16 cellular contexts compared by ENCODE assay signal in genomic region chr2:207042155-207042554, GRCh38.
A peak's percentile ranks its signal among the peaks of the same experiment; 100 is the strongest.
DNase-seq lines count a peak whose midpoint lies in the region; ATAC-seq and TF ChIP-seq lines count a peak whose summit lies in the region.
"Had no signal": no experiment of that assay in that cellular context is flagged by ENCODE, and none has a peak within 500 bp of the region (broad histone marks: within the 10 kb centered on the region; RNA-seq: fewer than 3 reads in every experiment).

No MANE protein-coding gene starts in this region.

- peak overlapping the region; percentile 56 for H3K4me3 ChIP-seq in GM23248
- peak overlapping the region in 1 of 2 donors; percentile 54 for H3K4me3 ChIP-seq in ascending aorta
- H3K4me3 ChIP-seq in gastroesophageal sphincter, result peak overlapping the region; percentile 10 to 35
- no peak overlapping the region for H3K4me3 ChIP-seq in lower lobe of right lung
- H3K4me3 ChIP-seq in CD8-positive, alpha-beta T cell (ENCODE audit: low read depth, low read length), result no peak overlapping the region

- ATAC-seq in gastroesophageal sphincter (no peak), lower lobe of right lung (no peak)
- ATAC-seq in stimulated activated naive B cell treated with anti-CD40 and anti-IgM and Interleukin-4, amounts not matched to agents 10 μg/mL and 1 μg/mL and 100 μg/mL, for 72 hours (replicated peaks), result no peak
- no peak for ATAC-seq in CD8-positive, alpha-beta T cell
- ATAC-seq: activated CD4-positive, alpha-beta T cell treated with anti-CD3 and anti-CD28 coated beads for 36 hours; stimulated activated naive CD8-positive, alpha-beta T cell treated with anti-CD3 and anti-CD28 coated beads, Interleukin-15, Interleukin-2, amounts not matched to agents 100 U/mL and 50 U/mL, for 24 hours had no signal

- peak overlapping the region; percentile 36 for H3K9ac ChIP-seq in GM23248

- H2AFZ ChIP-seq in GM23248, result peak overlapping the region; percentile 72

- H3K4me1 ChIP-seq in GM23248 (ENCODE audit: insufficient read depth), result peaks cover 18% of the 10 kb centered on the region
- peaks cover 0 to 24% of the 10 kb centered on the region in 2 donors for H3K4me1 ChIP-seq in ascending aorta
- peaks cover 0 to 31% (median 4%) of the 10 kb centered on the region in 3 donors for H3K4me1 ChIP-seq in gastroesophageal sphincter
- peaks cover 7% of the 10 kb centered on the region for H3K4me1 ChIP-seq in lower lobe of right lung
- peaks cover 6% of the 10 kb centered on the region for H3K4me1 ChIP-seq in CD8-positive, alpha-beta T cell (ENCODE audit: insufficient read depth, low read length)

- no peaks in the 10 kb centered on the region for H3K9me2 ChIP-seq in GM23248 (ENCODE audit: insufficient read depth)

- H4K20me1 ChIP-seq in GM23248 (ENCODE audit: insufficient read depth), result no peaks in the 10 kb centered on the region

- H3K4me1 Mint-ChIP-seq in stimulated activated naive B cell treated with anti-CD40 and anti-IgM and Interleukin-4, amounts not matched to agents 10 μg/mL and 1 μg/mL and 100 μg/mL, for 72 hours, result peaks cover 10 to 14% of the 10 kb centered on the region in 2 donors
- H3K4me1 Mint-ChIP-seq in CD8-positive, alpha-beta T cell (ENCODE audit: low read depth), result peaks cover 8% of the 10 kb centered on the region
- peaks cover 14% of the 10 kb centered on the region for H3K4me1 Mint-ChIP-seq in activated T-helper 1 cell treated with anti-CD3 and anti-CD28 coated beads, Interleukin-12 subunit alpha, Interleukin-12 subunit beta, Interleukin-2, Interleukin-4 antibody, amounts not matched to agents 30 ng/mL and 10 ng/mL and 1 ng/mL, durations not matched to agents 14 hours and 24 hours and 36 hours (ENCODE audit: low read depth)

- no peaks in the 10 kb centered on the region for H3K36me3 Mint-ChIP-seq in stimulated activated naive B cell treated with anti-CD40 and anti-IgM and Interleukin-4, amounts not matched to agents 10 μg/mL and 1 μg/mL and 100 μg/mL, for 72 hours
- no peaks in the 10 kb centered on the region for H3K36me3 Mint-ChIP-seq in CD8-positive, alpha-beta T cell
- H3K36me3 Mint-ChIP-seq in activated T-helper 1 cell treated with anti-CD3 and anti-CD28 coated beads, Interleukin-12 subunit alpha, Interleukin-12 subunit beta, Interleukin-2, Interleukin-4 antibody, amounts not matched to agents 30 ng/mL and 10 ng/mL and 1 ng/mL, durations not matched to agents 14 hours and 24 hours and 36 hours (ENCODE audit: low read depth), result no peaks in the 10 kb centered on the region
- H3K36me3 Mint-ChIP-seq: activated naive CD4-positive, alpha-beta T cell treated with anti-CD3 and anti-CD28 coated beads, Interleukin-2, amount 10 ng/mL, durations not matched to agents 7 days and 5 days had no signal

- intact Hi-C loops in ascending aorta (cut with DNase I), result loop anchor here (1.0 to 5.0 kb wide), 2 partner anchors 124 to 215 kb away; no protein-coding TSS in a partner anchor
- intact Hi-C loops in lower lobe of right lung (cut with DNase I), result no loop called here
- intact Hi-C loops in CD8-positive, alpha-beta T cell (cut with DNase I, micrococcal nuclease), result no loop called here
- intact Hi-C loops in activated T-helper 1 cell treated with anti-CD3 and anti-CD28 coated beads, Interleukin-12 subunit alpha, Interleukin-12 subunit beta, Interleukin-2, Interleukin-4 antibody, amounts not matched to agents 30 ng/mL and 10 ng/mL and 1 ng/mL, durations not matched to agents 14 hours and 24 hours and 36 hours (cut with micrococcal nuclease), result loop anchor here (10.0 kb wide), 1 partner anchor 237 kb away; no protein-coding TSS in a partner anchor

- POLR2A ChIA-PET in CD8-positive, alpha-beta T cell (lab: Charles Lee), result no interaction called here

- no peaks in the 10 kb centered on the region for H3F3A ChIP-seq in GM23248 (ENCODE audit: insufficient read depth)

- CTCF ChIA-PET in CD8-positive, alpha-beta T cell (lab: Charles Lee), result no interaction called here

- H3K27me3 ChIP-seq in GM23248 (replicated peaks; ENCODE audit: insufficient read depth), result no peaks in the 10 kb centered on the region
- no peaks in the 10 kb centered on the region for H3K27me3 ChIP-seq in ascending aorta
- no peaks in the 10 kb centered on the region for H3K27me3 ChIP-seq in gastroesophageal sphincter
- no peaks in the 10 kb centered on the region for H3K27me3 ChIP-seq in lower lobe of right lung (ENCODE audit: low read depth)
- no peaks in the 10 kb centered on the region for H3K27me3 ChIP-seq in CD8-positive, alpha-beta T cell (ENCODE audit: insufficient read depth, low read length)

- H3K79me2 ChIP-seq in GM23248 (ENCODE audit: insufficient read depth), result no peaks in the 10 kb centered on the region

- H3K36me3 ChIP-seq in GM23248 (ENCODE audit: low read depth) (no peaks in the 10 kb centered on the region), ascending aorta (no peaks in the 10 kb centered on the region), gastroesophageal sphincter (no peaks in the 10 kb centered on the region), lower lobe of right lung (no peaks in the 10 kb centered on the region)
- no peaks in the 10 kb centered on the region for H3K36me3 ChIP-seq in CD8-positive, alpha-beta T cell (ENCODE audit: insufficient read depth, low read length)
- H3K36me3 ChIP-seq: spleen had no signal

- WGBS in GM23248 (ENCODE audit: low coverage in 1 of 2, low lambda C conversion rate in 2 of 2, missing lambda C conversion rate in 2 of 2), 2 experiments, result 8 to 13% methylated on average over 5 of the region's 5 CpGs
- 16 to 63% methylated on average over 3 to 5 of the region's 5 CpGs for WGBS in gastroesophageal sphincter (ENCODE audit: low coverage in 1 of 2), 2 donors

- in situ Hi-C loops in GM23248 (cut with MboI), result no loop called here

- TF ChIP-seq CTCF in ascending aorta (IDR thresholded peaks at IDR 0.05), result no peak
- TF ChIP-seq CTCF in gastroesophageal sphincter (IDR thresholded peaks at IDR 0.05), result peak in 1 of 4 experiments; percentile 11
- no peak for TF ChIP-seq CTCF in lower lobe of right lung (IDR thresholded peaks at IDR 0.05)
- TF ChIP-seq CTCF in CD8-positive, alpha-beta T cell (IDR thresholded peaks at IDR 0.05), result no peak

- no peak overlapping the region for H3K27ac Mint-ChIP-seq in stimulated activated naive B cell treated with anti-CD40 and anti-IgM and Interleukin-4, amounts not matched to agents 10 μg/mL and 1 μg/mL and 100 μg/mL, for 72 hours
- H3K27ac Mint-ChIP-seq in CD8-positive, alpha-beta T cell, result no peak overlapping the region
- H3K27ac Mint-ChIP-seq in activated T-helper 1 cell treated with anti-CD3 and anti-CD28 coated beads, Interleukin-12 subunit alpha, Interleukin-12 subunit beta, Interleukin-2, Interleukin-4 antibody, amounts not matched to agents 30 ng/mL and 10 ng/mL and 1 ng/mL, durations not matched to agents 14 hours and 24 hours and 36 hours, result no peak overlapping the region
- H3K27ac Mint-ChIP-seq: activated CD4-positive, alpha-beta T cell treated with anti-CD3 and anti-CD28 coated beads for 36 hours; activated naive CD4-positive, alpha-beta T cell treated with anti-CD3 and anti-CD28 coated beads, Interleukin-2, amount 10 ng/mL, durations not matched to agents 7 days and 5 days had no signal

- H3K9me3 Mint-ChIP-seq in stimulated activated naive B cell treated with anti-CD40 and anti-IgM and Interleukin-4, amounts not matched to agents 10 μg/mL and 1 μg/mL and 100 μg/mL, for 72 hours, result no peaks in the 10 kb centered on the region
- H3K9me3 Mint-ChIP-seq in CD8-positive, alpha-beta T cell, result no peaks in the 10 kb centered on the region
- no peaks in the 10 kb centered on the region for H3K9me3 Mint-ChIP-seq in activated T-helper 1 cell treated with anti-CD3 and anti-CD28 coated beads, Interleukin-12 subunit alpha, Interleukin-12 subunit beta, Interleukin-2, Interleukin-4 antibody, amounts not matched to agents 30 ng/mL and 10 ng/mL and 1 ng/mL, durations not matched to agents 14 hours and 24 hours and 36 hours
- H3K9me3 Mint-ChIP-seq: activated naive CD4-positive, alpha-beta T cell treated with anti-CD3 and anti-CD28 coated beads, Interleukin-2, amount 10 ng/mL, durations not matched to agents 7 days and 5 days had no signal

- no peak overlapping the region for H3K4me3 Mint-ChIP-seq in stimulated activated naive B cell treated with anti-CD40 and anti-IgM and Interleukin-4, amounts not matched to agents 10 μg/mL and 1 μg/mL and 100 μg/mL, for 72 hours
- no peak overlapping the region for H3K4me3 Mint-ChIP-seq in CD8-positive, alpha-beta T cell
- no peak overlapping the region for H3K4me3 Mint-ChIP-seq in activated T-helper 1 cell treated with anti-CD3 and anti-CD28 coated beads, Interleukin-12 subunit alpha, Interleukin-12 subunit beta, Interleukin-2, Interleukin-4 antibody, amounts not matched to agents 30 ng/mL and 10 ng/mL and 1 ng/mL, durations not matched to agents 14 hours and 24 hours and 36 hours
- H3K4me3 Mint-ChIP-seq: activated CD4-positive, alpha-beta T cell treated with anti-CD3 and anti-CD28 coated beads for 36 hours; activated naive CD4-positive, alpha-beta T cell treated with anti-CD3 and anti-CD28 coated beads, Interleukin-2, amount 10 ng/mL, durations not matched to agents 7 days and 5 days had no signal

- no peaks in the 10 kb centered on the region for H3K9me3 ChIP-seq in GM23248 (ENCODE audit: low read depth)
- no peaks in the 10 kb centered on the region for H3K9me3 ChIP-seq in ascending aorta
- no peaks in the 10 kb centered on the region for H3K9me3 ChIP-seq in gastroesophageal sphincter
- no peaks in the 10 kb centered on the region for H3K9me3 ChIP-seq in lower lobe of right lung
- no peaks in the 10 kb centered on the region for H3K9me3 ChIP-seq in CD8-positive, alpha-beta T cell (ENCODE audit: low read length)
- H3K9me3 ChIP-seq: spleen had no signal

- no peak for TF ChIP-seq EP300 in gastroesophageal sphincter (IDR thresholded peaks at IDR 0.05)

- H3K4me2 ChIP-seq in GM23248 (ENCODE audit: unreplicated experiment), result peak overlapping the region; percentile 83

- H3K27ac ChIP-seq in GM23248, result no peak overlapping the region
- peak overlapping the region; percentile 61 to 71 for H3K27ac ChIP-seq in ascending aorta
- H3K27ac ChIP-seq in gastroesophageal sphincter, result peak overlapping the region in 2 of 4 donors; percentile 2 to 41
- no peak overlapping the region for H3K27ac ChIP-seq in lower lobe of right lung
- H3K27ac ChIP-seq in CD8-positive, alpha-beta T cell (ENCODE audit: low read depth, low read length), result no peak overlapping the region

- peak; percentile 60 for DNase-seq in GM23248
- no peak for DNase-seq in ascending aorta (ENCODE audit: low spot score in 2 of 2)
- DNase-seq in stromal cell of bone marrow (ENCODE audit: low read depth), result peak; percentile 36
- no peak for DNase-seq in lower lobe of right lung
- no peak for DNase-seq in stimulated activated naive B cell treated with anti-CD40 and anti-IgM and Interleukin-4, amounts not matched to agents 10 μg/mL and 1 μg/mL and 100 μg/mL, for 72 hours
- DNase-seq in CD8-positive, alpha-beta T cell, result no peak
- no peak for DNase-seq in activated T-helper 1 cell treated with anti-CD3 and anti-CD28 coated beads, Interleukin-12 subunit alpha, Interleukin-12 subunit beta, Interleukin-2, Interleukin-4 antibody, amounts not matched to agents 30 ng/mL and 10 ng/mL and 1 ng/mL, durations not matched to agents 14 hours and 24 hours and 36 hours (ENCODE audit: low spot score)
- DNase-seq: activated CD4-positive, alpha-beta T cell treated with anti-CD3 and anti-CD28 coated beads for 36 hours; activated naive CD4-positive, alpha-beta T cell treated with anti-CD3 and anti-CD28 coated beads, Interleukin-2, amount 10 ng/mL, durations not matched to agents 7 days and 5 days; cerebellar nuclear complex; DMS 273 treated with DMSO at 0.1 percent for 48 hours; kidney; SHP77; spleen; stimulated activated naive CD8-positive, alpha-beta T cell treated with anti-CD3 and anti-CD28 coated beads, Interleukin-15, Interleukin-2, amounts not matched to agents 100 U/mL and 50 U/mL, for 24 hours had no signal

- H3K27me3 Mint-ChIP-seq in stimulated activated naive B cell treated with anti-CD40 and anti-IgM and Interleukin-4, amounts not matched to agents 10 μg/mL and 1 μg/mL and 100 μg/mL, for 72 hours, result peaks cover 26% of the 10 kb centered on the region in 2 donors
- no peaks in the 10 kb centered on the region for H3K27me3 Mint-ChIP-seq in CD8-positive, alpha-beta T cell (ENCODE audit: low read depth)
- peaks cover 7% of the 10 kb centered on the region for H3K27me3 Mint-ChIP-seq in activated T-helper 1 cell treated with anti-CD3 and anti-CD28 coated beads, Interleukin-12 subunit alpha, Interleukin-12 subunit beta, Interleukin-2, Interleukin-4 antibody, amounts not matched to agents 30 ng/mL and 10 ng/mL and 1 ng/mL, durations not matched to agents 14 hours and 24 hours and 36 hours (ENCODE audit: insufficient read depth)

- no peak for TF ChIP-seq POLR2A in gastroesophageal sphincter (IDR thresholded peaks at IDR 0.05)

Comparison
In these comparisons a context has a peak if more than half of its experiments do, and no peak if none do; other contexts are left out.
1. DNase-seq: peak in GM23248 (single experiment) and stromal cell of bone marrow (single experiment); none in ascending aorta (0 of 2), lower lobe of right lung (single experiment), stimulated activated naive B cell treated with anti-CD40 and anti-IgM and Interleukin-4, amounts not matched to agents 10 μg/mL and 1 μg/mL and 100 μg/mL, for 72 hours (single experiment), CD8-positive, alpha-beta T cell (0 of 7) and activated T-helper 1 cell treated with anti-CD3 and anti-CD28 coated beads, Interleukin-12 subunit alpha, Interleukin-12 subunit beta, Interleukin-2, Interleukin-4 antibody, amounts not matched to agents 30 ng/mL and 10 ng/mL and 1 ng/mL, durations not matched to agents 14 hours and 24 hours and 36 hours (single experiment).
2. H3K27ac ChIP-seq: peak in ascending aorta (2 of 2); none in GM23248 (single experiment), lower lobe of right lung (single experiment) and CD8-positive, alpha-beta T cell (single experiment).
3. H3K4me3 ChIP-seq: peak in GM23248 (single experiment) and gastroesophageal sphincter (2 of 2); none in lower lobe of right lung (single experiment) and CD8-positive, alpha-beta T cell (single experiment).
4. intact Hi-C loops: an anchor here in ascending aorta (1.0 to 5.0 kb wide) and activated T-helper 1 cell treated with anti-CD3 and anti-CD28 coated beads, Interleukin-12 subunit alpha, Interleukin-12 subunit beta, Interleukin-2, Interleukin-4 antibody, amounts not matched to agents 30 ng/mL and 10 ng/mL and 1 ng/mL, durations not matched to agents 14 hours and 24 hours and 36 hours (10.0 kb wide); none called in lower lobe of right lung and CD8-positive, alpha-beta T cell.